ENCODE assay signal across 14 cellular contexts in genomic region chr14:24258548-24259265, GRCh38. TPM values are rescaled to one million over a fixed set of nuclear protein-coding genes. Genes with fewer than 3 reads are reported as not detected.
DNase-seq lines count a peak whose midpoint lies in the region; ATAC-seq and TF ChIP-seq lines count a peak whose summit lies in the region.
"Had no signal": no experiment of that assay in that cellular context is flagged by ENCODE, and none has a peak within 500 bp of the region (broad histone marks: within the 10 kb centered on the region; RNA-seq: fewer than 3 reads in every experiment).

No MANE protein-coding gene starts in this region.

- peaks cover 9% of the 10 kb centered on the region for H3K4me1 Mint-ChIP-seq in endothelial cell (ENCODE audit: unreplicated experiment)
- no peaks in the 10 kb centered on the region for H3K4me1 Mint-ChIP-seq in type B pancreatic cell (ENCODE audit: unreplicated experiment)
- H3K4me1 Mint-ChIP-seq: CD4-positive, alpha-beta memory T cell had no signal

- H3K23ac ChIP-seq in neuronal stem cell (ENCODE audit: low read depth, low read length, poor library complexity): peak overlapping the region; percentile 29

- H4K8ac ChIP-seq in neuronal stem cell (ENCODE audit: low read depth, low read length): peak overlapping the region; percentile 32

- H2BK12ac ChIP-seq in neuronal stem cell (ENCODE audit: low read length): no peak overlapping the region

- H3K4me1 ChIP-seq in neuronal stem cell (ENCODE audit: control insufficient read depth in 2 of 2, insufficient read depth in 1 of 2, low read depth in 1 of 2, low read length in 2 of 2): no peaks in the 10 kb centered on the region
- H3K4me1 ChIP-seq: BE2C had no signal

- no peak overlapping the region for H2BK15ac ChIP-seq in neuronal stem cell (ENCODE audit: low read length)

- no peak overlapping the region for H3K14ac ChIP-seq in neuronal stem cell (ENCODE audit: low read length)

- H3K18ac ChIP-seq in neuronal stem cell (ENCODE audit: low read length): no peak overlapping the region

- peak overlapping the region; percentile 57 for H2BK120ac ChIP-seq in neuronal stem cell (ENCODE audit: low read depth, low read length)

- no peaks in the 10 kb centered on the region for H3K27me3 ChIP-seq in neuronal stem cell (ENCODE audit: control insufficient read depth in 3 of 3, insufficient read depth in 3 of 3, low read depth in 1 of 3, low read length in 3 of 3)
- H3K27me3 ChIP-seq: BE2C had no signal

- H3K4me3 Mint-ChIP-seq in endothelial cell (ENCODE audit: unreplicated experiment): peak overlapping the region; percentile 68
- no peak overlapping the region for H3K4me3 Mint-ChIP-seq in type B pancreatic cell
- H3K4me3 Mint-ChIP-seq: CD4-positive, alpha-beta memory T cell had no signal

- H3K9ac ChIP-seq in SK-N-MC (ENCODE audit: insufficient read length) (peak overlapping the region; percentile 10), neuronal stem cell (ENCODE audit: low read depth, low read length, poor library complexity) (peak overlapping the region; percentile 72)

- no peak overlapping the region for H3K4ac ChIP-seq in neuronal stem cell (ENCODE audit: low read length)

- H3K36me3 ChIP-seq in SK-N-MC (ENCODE audit: insufficient read depth, low read length) (no peaks in the 10 kb centered on the region), neuronal stem cell (replicated peaks in 1 of 2; ENCODE audit: control insufficient read depth in 2 of 2, insufficient read depth in 2 of 2, low read length in 2 of 2) (no peaks in the 10 kb centered on the region)
- H3K36me3 ChIP-seq: BE2C had no signal

- H3K9me3 ChIP-seq in SK-N-MC (ENCODE audit: low read depth, low read length): no peaks in the 10 kb centered on the region
- no peaks in the 10 kb centered on the region for H3K9me3 ChIP-seq in neuronal stem cell (replicated peaks in 1 of 2; ENCODE audit: control insufficient read depth in 2 of 2, insufficient read depth in 1 of 2, low read depth in 1 of 2, low read length in 2 of 2)
- H3K9me3 ChIP-seq: BE2C had no signal

- H2BK5ac ChIP-seq in neuronal stem cell (ENCODE audit: low read length): no peak overlapping the region

- H3K36me3 Mint-ChIP-seq in endothelial cell (ENCODE audit: low read depth, unreplicated experiment) (no peaks in the 10 kb centered on the region), type B pancreatic cell (no peaks in the 10 kb centered on the region)

- WGBS in neuronal stem cell (ENCODE audit: extremely low coverage in 2 of 2, insufficient read length in 2 of 2, insufficient replicate concordance in 1 of 2), 2 donors: no CpG with 5 or more reads among the region's 18 CpGs

- no peak for ATAC-seq in GM18498 (IDR thresholded peaks at IDR 0.05; ENCODE audit: unreplicated experiment)
- no peak for ATAC-seq in GM21390 (IDR thresholded peaks at IDR 0.05; ENCODE audit: unreplicated experiment)

- no peak for TF ChIP-seq CTCF in endothelial cell (IDR thresholded peaks at IDR 0.05; ENCODE audit: unreplicated experiment)
- TF ChIP-seq CTCF in type B pancreatic cell (conservative IDR thresholded peaks at IDR 0.05): no peak

- no peak overlapping the region for H3K4me2 ChIP-seq in neuronal stem cell (ENCODE audit: insufficient read depth, low read length, poor library complexity, severe bottlenecking)

- H2AK5ac ChIP-seq in neuronal stem cell (ENCODE audit: low read depth, low read length): peak overlapping the region; percentile 67

- no peak for DNase-seq in SK-N-MC (ENCODE audit: low read depth, low spot score)
- DNase-seq in endothelial cell (ENCODE audit: low spot score): no peak
- DNase-seq in neuronal stem cell (ENCODE audit: low spot score): no peak
- no peak for DNase-seq in type B pancreatic cell (ENCODE audit: extremely low spot score, unreplicated experiment)
- no peak for DNase-seq in head of caudate nucleus
- no peak for DNase-seq in germinal center (ENCODE audit: low spot score)
- DNase-seq: BE2C; CD4-positive, alpha-beta memory T cell; DMS79 treated with DMSO at 0.1 percent for 48 hours; MV-4-11; NCI-H1694 had no signal

- H3K79me1 ChIP-seq in neuronal stem cell (ENCODE audit: low read depth, low read length): peaks cover 1% of the 10 kb centered on the region

- no peak overlapping the region for H2AFZ ChIP-seq in neuronal stem cell (ENCODE audit: low read length)

- H3K4me3 ChIP-seq in SK-N-MC (no peak overlapping the region), neuronal stem cell (ENCODE audit: low read length in 2 of 2) (no peak overlapping the region)

- H4K91ac ChIP-seq in neuronal stem cell (ENCODE audit: low read depth, low read length, poor library complexity): no peak overlapping the region

- no peaks in the 10 kb centered on the region for H3K9me3 Mint-ChIP-seq in endothelial cell (ENCODE audit: unreplicated experiment)
- no peaks in the 10 kb centered on the region for H3K9me3 Mint-ChIP-seq in type B pancreatic cell
- H3K9me3 Mint-ChIP-seq: CD4-positive, alpha-beta memory T cell; IgD-negative memory B cell had no signal

- intact Hi-C loops in head of caudate nucleus (cut with DNase I): no loop called here

- peaks cover 14% of the 10 kb centered on the region for H3K27me3 Mint-ChIP-seq in endothelial cell (ENCODE audit: unreplicated experiment)
- no peaks in the 10 kb centered on the region for H3K27me3 Mint-ChIP-seq in type B pancreatic cell
- H3K27me3 Mint-ChIP-seq: CD4-positive, alpha-beta memory T cell; IgD-negative memory B cell had no signal

- no peak overlapping the region for H3K27ac Mint-ChIP-seq in endothelial cell (ENCODE audit: unreplicated experiment)
- H3K27ac Mint-ChIP-seq in type B pancreatic cell: peak overlapping the region; percentile 84
- H3K27ac Mint-ChIP-seq: IgD-negative memory B cell had no signal

- H3K27ac ChIP-seq in SK-N-MC (no peak overlapping the region), neuronal stem cell (replicated peaks; ENCODE audit: low read length) (no peak overlapping the region)

RNA-seq across cellular contexts. Expression of gene TGM1, which starts 4.3 kb away (rescaled TPM):
- 1.7 TPM for total RNA-seq in endothelial cell (ENCODE audit: unreplicated experiment)
- 2.2 TPM for polyA plus RNA-seq in neuronal stem cell (2013, experiment 1 of 2)
- polyA plus RNA-seq in neuronal stem cell (2013, experiment 2 of 2): 2.3 TPM
- 10.1 and 16.6 TPM in 2 replicates for total RNA-seq in type B pancreatic cell (ENCODE audit: low replicate concordance)
- polyA plus RNA-seq: IgD-negative memory B cell had no signal

RNA-seq across cellular contexts. Expression of gene RABGGTA, which starts 12.7 kb away (rescaled TPM):
- total RNA-seq in endothelial cell (ENCODE audit: unreplicated experiment) (17.7 TPM), type B pancreatic cell (ENCODE audit: low replicate concordance) (31.1 and 39.2 TPM in 2 replicates)
- polyA plus RNA-seq in neuronal stem cell (2013, experiment 1 of 2): 21.6 TPM
- polyA plus RNA-seq in neuronal stem cell (2013, experiment 2 of 2): 20.2 TPM

RNA-seq across cellular contexts. Expression of gene TINF2, which starts 16.3 kb away (rescaled TPM):
- 25.4 TPM for total RNA-seq in endothelial cell (ENCODE audit: unreplicated experiment)
- polyA plus RNA-seq in neuronal stem cell (2013, experiment 1 of 2): 62.9 TPM
- polyA plus RNA-seq in neuronal stem cell (2013, experiment 2 of 2): 61.9 TPM
- 41.0 and 58.6 TPM in 2 replicates for total RNA-seq in type B pancreatic cell (ENCODE audit: low replicate concordance)

RNA-seq across cellular contexts. Expression of gene GMPR2, which starts 26.0 kb away (rescaled TPM):
- 61.3 TPM for total RNA-seq in endothelial cell (ENCODE audit: unreplicated experiment)
- polyA plus RNA-seq in neuronal stem cell (2013, experiment 1 of 2): 59.3 TPM
- 60.1 TPM for polyA plus RNA-seq in neuronal stem cell (2013, experiment 2 of 2)
- total RNA-seq in type B pancreatic cell (ENCODE audit: low replicate concordance): 53.6 and 66.6 TPM in 2 replicates

RNA-seq across cellular contexts. Expression of gene NEDD8, which starts 26.5 kb away (rescaled TPM):
- total RNA-seq in endothelial cell (ENCODE audit: unreplicated experiment) (154 TPM), type B pancreatic cell (ENCODE audit: low replicate concordance) (158 and 161 TPM in 2 replicates)
- polyA plus RNA-seq in neuronal stem cell (2013, experiment 1 of 2): 312 TPM
- polyA plus RNA-seq in neuronal stem cell (2013, experiment 2 of 2): 307 TPM
